Comparison of ENCODE assay signal across 1 cellular context in the genomic region with DNA sequence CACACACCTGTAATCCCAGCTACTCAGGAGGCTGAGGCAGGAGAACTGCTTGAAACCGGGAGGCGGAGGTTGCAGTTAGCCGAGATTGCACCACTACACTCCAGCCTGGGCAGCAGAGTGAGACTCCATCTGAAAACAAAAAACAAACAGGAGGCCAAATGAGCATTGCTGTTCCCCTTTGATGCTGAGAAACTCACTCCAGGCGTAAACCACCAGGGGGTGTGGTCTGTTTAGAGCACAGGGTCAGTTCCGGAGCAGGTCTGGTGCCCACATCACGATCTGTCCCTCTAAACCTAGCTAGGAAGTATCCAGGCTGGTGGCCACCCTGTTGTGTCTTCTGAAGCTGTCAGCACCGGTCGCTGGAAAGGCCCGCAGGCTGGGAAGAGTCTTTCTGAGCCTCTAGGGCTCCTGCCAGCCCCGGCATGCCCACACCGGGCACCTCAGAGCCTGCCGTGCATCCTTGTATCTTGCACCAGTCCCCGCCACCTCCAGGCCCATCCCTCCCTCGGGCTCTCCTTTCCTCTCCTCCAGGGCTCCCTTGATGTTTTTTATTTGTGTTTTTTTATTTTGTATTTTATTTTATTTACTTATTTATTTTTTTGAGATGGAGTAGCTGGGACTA.
TF ChIP-seq lines count a peak whose summit lies in the region.

No MANE protein-coding gene starts in this region.

TF ChIP-seq in GM23338, 12 proteins besides CTCF, POLR2A, EP300 and RAD21 (continued from another document):
- TF ChIP-seq, protein P1, sequence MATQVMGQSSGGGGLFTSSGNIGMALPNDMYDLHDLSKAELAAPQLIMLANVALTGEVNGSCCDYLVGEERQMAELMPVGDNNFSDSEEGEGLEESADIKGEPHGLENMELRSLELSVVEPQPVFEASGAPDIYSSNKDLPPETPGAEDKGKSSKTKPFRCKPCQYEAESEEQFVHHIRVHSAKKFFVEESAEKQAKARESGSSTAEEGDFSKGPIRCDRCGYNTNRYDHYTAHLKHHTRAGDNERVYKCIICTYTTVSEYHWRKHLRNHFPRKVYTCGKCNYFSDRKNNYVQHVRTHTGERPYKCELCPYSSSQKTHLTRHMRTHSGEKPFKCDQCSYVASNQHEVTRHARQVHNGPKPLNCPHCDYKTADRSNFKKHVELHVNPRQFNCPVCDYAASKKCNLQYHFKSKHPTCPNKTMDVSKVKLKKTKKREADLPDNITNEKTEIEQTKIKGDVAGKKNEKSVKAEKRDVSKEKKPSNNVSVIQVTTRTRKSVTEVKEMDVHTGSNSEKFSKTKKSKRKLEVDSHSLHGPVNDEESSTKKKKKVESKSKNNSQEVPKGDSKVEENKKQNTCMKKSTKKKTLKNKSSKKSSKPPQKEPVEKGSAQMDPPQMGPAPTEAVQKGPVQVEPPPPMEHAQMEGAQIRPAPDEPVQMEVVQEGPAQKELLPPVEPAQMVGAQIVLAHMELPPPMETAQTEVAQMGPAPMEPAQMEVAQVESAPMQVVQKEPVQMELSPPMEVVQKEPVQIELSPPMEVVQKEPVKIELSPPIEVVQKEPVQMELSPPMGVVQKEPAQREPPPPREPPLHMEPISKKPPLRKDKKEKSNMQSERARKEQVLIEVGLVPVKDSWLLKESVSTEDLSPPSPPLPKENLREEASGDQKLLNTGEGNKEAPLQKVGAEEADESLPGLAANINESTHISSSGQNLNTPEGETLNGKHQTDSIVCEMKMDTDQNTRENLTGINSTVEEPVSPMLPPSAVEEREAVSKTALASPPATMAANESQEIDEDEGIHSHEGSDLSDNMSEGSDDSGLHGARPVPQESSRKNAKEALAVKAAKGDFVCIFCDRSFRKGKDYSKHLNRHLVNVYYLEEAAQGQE (IDR thresholded peaks at IDR 0.05; ENCODE audit: unreplicated experiment), result no peak
- no peak for TF ChIP-seq ZNF331 (CRISPR knock-in tag; IDR thresholded peaks at IDR 0.05; ENCODE audit: low read depth)
- TF ChIP-seq EZH2phosphoT487 (IDR thresholded peaks at IDR 0.05; ENCODE audit: unreplicated experiment), result no peak
- TF ChIP-seq CREB1 (CRISPR knock-in tag; IDR thresholded peaks at IDR 0.05; ENCODE audit: low read depth), result no peak
- no peak for TF ChIP-seq JUNB (IDR thresholded peaks at IDR 0.05; ENCODE audit: unreplicated experiment)
- TF ChIP-seq POLR2AphosphoS5 (IDR thresholded peaks at IDR 0.05; ENCODE audit: low read depth), result no peak
- TF ChIP-seq, protein P2, sequence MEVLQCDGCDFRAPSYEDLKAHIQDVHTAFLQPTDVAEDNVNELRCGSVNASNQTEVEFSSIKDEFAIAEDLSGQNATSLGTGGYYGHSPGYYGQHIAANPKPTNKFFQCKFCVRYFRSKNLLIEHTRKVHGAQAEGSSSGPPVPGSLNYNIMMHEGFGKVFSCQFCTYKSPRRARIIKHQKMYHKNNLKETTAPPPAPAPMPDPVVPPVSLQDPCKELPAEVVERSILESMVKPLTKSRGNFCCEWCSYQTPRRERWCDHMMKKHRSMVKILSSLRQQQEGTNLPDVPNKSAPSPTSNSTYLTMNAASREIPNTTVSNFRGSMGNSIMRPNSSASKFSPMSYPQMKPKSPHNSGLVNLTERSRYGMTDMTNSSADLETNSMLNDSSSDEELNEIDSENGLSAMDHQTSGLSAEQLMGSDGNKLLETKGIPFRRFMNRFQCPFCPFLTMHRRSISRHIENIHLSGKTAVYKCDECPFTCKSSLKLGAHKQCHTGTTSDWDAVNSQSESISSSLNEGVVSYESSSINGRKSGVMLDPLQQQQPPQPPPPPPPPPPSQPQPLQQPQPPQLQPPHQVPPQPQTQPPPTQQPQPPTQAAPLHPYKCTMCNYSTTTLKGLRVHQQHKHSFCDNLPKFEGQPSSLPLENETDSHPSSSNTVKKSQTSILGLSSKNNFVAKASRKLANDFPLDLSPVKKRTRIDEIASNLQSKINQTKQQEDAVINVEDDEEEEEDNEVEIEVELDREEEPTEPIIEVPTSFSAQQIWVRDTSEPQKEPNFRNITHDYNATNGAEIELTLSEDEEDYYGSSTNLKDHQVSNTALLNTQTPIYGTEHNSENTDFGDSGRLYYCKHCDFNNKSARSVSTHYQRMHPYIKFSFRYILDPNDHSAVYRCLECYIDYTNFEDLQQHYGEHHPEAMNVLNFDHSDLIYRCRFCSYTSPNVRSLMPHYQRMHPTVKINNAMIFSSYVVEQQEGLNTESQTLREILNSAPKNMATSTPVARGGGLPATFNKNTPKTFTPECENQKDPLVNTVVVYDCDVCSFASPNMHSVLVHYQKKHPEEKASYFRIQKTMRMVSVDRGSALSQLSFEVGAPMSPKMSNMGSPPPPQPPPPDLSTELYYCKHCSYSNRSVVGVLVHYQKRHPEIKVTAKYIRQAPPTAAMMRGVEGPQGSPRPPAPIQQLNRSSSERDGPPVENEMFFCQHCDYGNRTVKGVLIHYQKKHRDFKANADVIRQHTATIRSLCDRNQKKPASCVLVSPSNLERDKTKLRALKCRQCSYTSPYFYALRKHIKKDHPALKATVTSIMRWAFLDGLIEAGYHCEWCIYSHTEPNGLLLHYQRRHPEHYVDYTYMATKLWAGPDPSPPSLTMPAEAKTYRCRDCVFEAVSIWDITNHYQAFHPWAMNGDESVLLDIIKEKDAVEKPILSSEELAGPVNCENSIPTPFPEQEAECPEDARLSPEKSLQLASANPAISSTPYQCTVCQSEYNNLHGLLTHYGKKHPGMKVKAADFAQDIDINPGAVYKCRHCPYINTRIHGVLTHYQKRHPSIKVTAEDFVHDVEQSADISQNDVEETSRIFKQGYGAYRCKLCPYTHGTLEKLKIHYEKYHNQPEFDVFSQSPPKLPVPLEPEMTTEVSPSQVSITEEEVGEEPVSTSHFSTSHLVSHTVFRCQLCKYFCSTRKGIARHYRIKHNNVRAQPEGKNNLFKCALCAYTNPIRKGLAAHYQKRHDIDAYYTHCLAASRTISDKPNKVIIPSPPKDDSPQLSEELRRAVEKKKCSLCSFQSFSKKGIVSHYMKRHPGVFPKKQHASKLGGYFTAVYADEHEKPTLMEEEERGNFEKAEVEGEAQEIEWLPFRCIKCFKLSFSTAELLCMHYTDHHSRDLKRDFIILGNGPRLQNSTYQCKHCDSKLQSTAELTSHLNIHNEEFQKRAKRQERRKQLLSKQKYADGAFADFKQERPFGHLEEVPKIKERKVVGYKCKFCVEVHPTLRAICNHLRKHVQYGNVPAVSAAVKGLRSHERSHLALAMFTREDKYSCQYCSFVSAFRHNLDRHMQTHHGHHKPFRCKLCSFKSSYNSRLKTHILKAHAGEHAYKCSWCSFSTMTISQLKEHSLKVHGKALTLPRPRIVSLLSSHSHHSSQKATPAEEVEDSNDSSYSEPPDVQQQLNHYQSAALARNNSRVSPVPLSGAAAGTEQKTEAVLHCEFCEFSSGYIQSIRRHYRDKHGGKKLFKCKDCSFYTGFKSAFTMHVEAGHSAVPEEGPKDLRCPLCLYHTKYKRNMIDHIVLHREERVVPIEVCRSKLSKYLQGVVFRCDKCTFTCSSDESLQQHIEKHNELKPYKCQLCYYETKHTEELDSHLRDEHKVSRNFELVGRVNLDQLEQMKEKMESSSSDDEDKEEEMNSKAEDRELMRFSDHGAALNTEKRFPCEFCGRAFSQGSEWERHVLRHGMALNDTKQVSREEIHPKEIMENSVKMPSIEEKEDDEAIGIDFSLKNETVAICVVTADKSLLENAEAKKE (CRISPR knock-in tag; IDR thresholded peaks at IDR 0.05), result no peak
